Comparison of ENCODE assay signal across 8 cellular contexts in genomic region chr2:101251844-101252407, GRCh38. TPM values are rescaled to one million over a fixed set of nuclear protein-coding genes. Genes with fewer than 3 reads are reported as not detected.
A peak's percentile ranks its signal among the peaks of the same experiment; 100 is the strongest.
DNase-seq lines count a peak whose midpoint lies in the region; ATAC-seq and TF ChIP-seq lines count a peak whose summit lies in the region.

No MANE protein-coding gene starts in this region.

- peak overlapping the region; percentile 83 for H3K9ac ChIP-seq in HUES64 (ENCODE audit: low read depth, low read length)
- H3K9ac ChIP-seq in SK-N-MC (ENCODE audit: insufficient read length) = peak overlapping the region; percentile 82

- peaks cover 21% of the 10 kb centered on the region for H3K4me1 ChIP-seq in HUES64 (ENCODE audit: insufficient read depth, low read length)
- H3K4me1 ChIP-seq in ectodermal cell (ENCODE audit: control insufficient read depth, insufficient read depth, low read length) = peaks cover 9% of the 10 kb centered on the region
- H3K4me1 ChIP-seq in mononuclear cell (ENCODE audit: insufficient read depth, low read length) = peaks cover 46% of the 10 kb centered on the region
- peaks cover 26 to 38% (median 34%) of the 10 kb centered on the region in 4 donors for H3K4me1 ChIP-seq in upper lobe of left lung

- peak overlapping the region; percentile 87 for H3K27ac ChIP-seq in HUES64 (ENCODE audit: low read depth, low read length)
- H3K27ac ChIP-seq in SK-N-MC = peak overlapping the region; percentile 68; the same call in 1 of the 2 replicates
- H3K27ac ChIP-seq in ectodermal cell (ENCODE audit: insufficient read depth, low read depth, low read length, poor library complexity, severe bottlenecking) = peak overlapping the region; percentile 71
- peak overlapping the region; percentile 93 to 99 (median 97) for H3K27ac ChIP-seq in upper lobe of left lung

- H3K9me3 ChIP-seq in HUES64 (ENCODE audit: insufficient read depth, low read depth, low read length) (no peaks in the 10 kb centered on the region), SK-N-MC (ENCODE audit: low read depth, low read length) (no peaks in the 10 kb centered on the region), ectodermal cell (ENCODE audit: control insufficient read depth, low read length) (no peaks in the 10 kb centered on the region), mononuclear cell (ENCODE audit: low read depth, low read length) (no peaks in the 10 kb centered on the region), upper lobe of left lung (no peaks in the 10 kb centered on the region)

- peak in 4 of 6 experiments; percentile 15 to 49 (median 24) for TF ChIP-seq CTCF in upper lobe of left lung (IDR thresholded peaks at IDR 0.05)

- TF ChIP-seq EP300 in upper lobe of left lung (IDR thresholded peaks at IDR 0.05) = no peak

- ATAC-seq in GM21528 (IDR thresholded peaks at IDR 0.05; ENCODE audit: low FRiP score, unreplicated experiment) (peak; percentile 57), upper lobe of left lung (ENCODE audit: low FRiP score in 2 of 2) (peak; percentile 69 to 75)

- 7% methylated on average over 16 of the region's 16 CpGs for WGBS in HUES64
- 11 to 13% methylated on average over 16 of the region's 16 CpGs for WGBS in ectodermal cell, 2 experiments
- WGBS in upper lobe of left lung, 2 donors = 30 to 37% methylated on average over 16 of the region's 16 CpGs

- H3K36me3 ChIP-seq in HUES64 (ENCODE audit: insufficient read depth, low read length) = no peaks in the 10 kb centered on the region
- H3K36me3 ChIP-seq in SK-N-MC (ENCODE audit: insufficient read depth, low read length) = no peaks in the 10 kb centered on the region
- H3K36me3 ChIP-seq in ectodermal cell (ENCODE audit: control insufficient read depth, insufficient read depth, low read length) = no peaks in the 10 kb centered on the region
- peaks cover 0 to 7% (median 0%) of the 10 kb centered on the region in 4 donors for H3K36me3 ChIP-seq in upper lobe of left lung

- H3K4me3 ChIP-seq in HUES64 (ENCODE audit: low read length) (peak overlapping the region; percentile 85), SK-N-MC (peak overlapping the region; percentile 93), ectodermal cell (ENCODE audit: insufficient read depth, low read depth, low read length) (peak overlapping the region; percentile 95), mononuclear cell (ENCODE audit: low read length) (peak overlapping the region; percentile 94), upper lobe of left lung (peak overlapping the region; percentile 40 to 95 (median 84))

- no peak for TF ChIP-seq POLR2A in upper lobe of left lung (IDR thresholded peaks at IDR 0.05)

- DNase-seq in ELR (ENCODE audit: low read depth) (peak; percentile 29), SK-N-MC (ENCODE audit: low read depth, low spot score) (peak; percentile 10), upper lobe of left lung (peak in 1 of 2 donors; percentile 62), SKM-1 (lab: John Stamatoyannopoulos, UW; ENCODE audit: unreplicated experiment) (no peak)

- H3K27me3 ChIP-seq in HUES64 (ENCODE audit: insufficient read depth, low read length) = no peaks in the 10 kb centered on the region
- H3K27me3 ChIP-seq in ectodermal cell (ENCODE audit: control insufficient read depth, insufficient read depth, low read length, poor library complexity, severe bottlenecking) = no peaks in the 10 kb centered on the region
- H3K27me3 ChIP-seq in mononuclear cell (ENCODE audit: insufficient read depth, low read length) = no peaks in the 10 kb centered on the region
- no peaks in the 10 kb centered on the region for H3K27me3 ChIP-seq in upper lobe of left lung

RNA-seq across cellular contexts. Expression of gene CNOT11, which starts 0.8 kb away (rescaled TPM):
- polyA plus RNA-seq in HUES64 (2013, experiment 1 of 2) = 37.5 TPM
- polyA plus RNA-seq in HUES64 (2013, experiment 2 of 2) = 40.3 TPM
- polyA plus RNA-seq in ectodermal cell (2013, experiment 1 of 4) = 53.0 TPM
- polyA plus RNA-seq in ectodermal cell (2013, experiment 2 of 4) = 50.3 TPM
- polyA plus RNA-seq in ectodermal cell (2013, experiment 3 of 4) = 45.1 TPM
- 47.3 TPM for polyA plus RNA-seq in ectodermal cell (2013, experiment 4 of 4)
- 53.5 TPM for total RNA-seq in mononuclear cell
- 10 to 100 TPM; 15.9 to 49.1 (median 30.4) TPM for total RNA-seq in upper lobe of left lung

RNA-seq across cellular contexts. Expression of gene RNF149, which starts 56.6 kb away (rescaled TPM):
- polyA plus RNA-seq in HUES64 (2013, experiment 1 of 2) = 14.5 TPM
- 16.4 TPM for polyA plus RNA-seq in HUES64 (2013, experiment 2 of 2)
- polyA plus RNA-seq in ectodermal cell (2013, experiment 1 of 4) = 23.9 TPM
- 26.6 TPM for polyA plus RNA-seq in ectodermal cell (2013, experiment 2 of 4)
- polyA plus RNA-seq in ectodermal cell (2013, experiment 3 of 4) = 28.2 TPM
- polyA plus RNA-seq in ectodermal cell (2013, experiment 4 of 4) = 24.9 TPM
- total RNA-seq in mononuclear cell = 184 TPM
- 100 to 1,000 TPM; 104 to 202 (median 158) TPM for total RNA-seq in upper lobe of left lung
